In genomic region chr15:76756371-76756770, GRCh38 we compare ENCODE assay signal across 17 cellular contexts.
DNase-seq lines count a peak whose midpoint lies in the region; ATAC-seq, FAIRE-seq and TF ChIP-seq lines count a peak whose summit lies in the region.
"Had no signal": no experiment of that assay in that cellular context is flagged by ENCODE, and none has a peak within 500 bp of the region (broad histone marks: within the 10 kb centered on the region; RNA-seq: fewer than 3 reads in every experiment).

No MANE protein-coding gene starts in this region.

- no peak overlapping the region for H3K27ac ChIP-seq in astrocyte (ENCODE audit: low read depth, low read length)
- no peak overlapping the region for H3K27ac ChIP-seq in body of pancreas
- H3K27ac ChIP-seq in left ventricle myocardium inferior (replicated peaks) = no peak overlapping the region

- no peaks in the 10 kb centered on the region for H3K79me2 ChIP-seq in astrocyte (ENCODE audit: insufficient read depth, low read length)

- H3K36me3 ChIP-seq in astrocyte (ENCODE audit: insufficient read depth, low read length) = no peaks in the 10 kb centered on the region
- H3K36me3 ChIP-seq in body of pancreas (replicated peaks in 1 of 2; ENCODE audit: insufficient read depth in 1 of 2, low read depth in 2 of 2) = no peaks in the 10 kb centered on the region
- H3K36me3 ChIP-seq in left ventricle myocardium inferior = peaks cover 38% of the 10 kb centered on the region

- no peaks in the 10 kb centered on the region for H3K4me1 ChIP-seq in astrocyte (ENCODE audit: insufficient read depth, low read length)
- no peaks in the 10 kb centered on the region for H3K4me1 ChIP-seq in body of pancreas
- no peaks in the 10 kb centered on the region for H3K4me1 ChIP-seq in left ventricle myocardium inferior

- H3K9ac ChIP-seq in astrocyte (ENCODE audit: low read length) = no peak overlapping the region

- no peak overlapping the region for H2AFZ ChIP-seq in astrocyte (ENCODE audit: low read depth, low read length)

- H3K27me3 Mint-ChIP-seq in astrocyte (ENCODE audit: low read depth, unreplicated experiment) = no peaks in the 10 kb centered on the region

- ATAC-seq in body of pancreas (no peak), GM21390 (IDR thresholded peaks at IDR 0.05; ENCODE audit: unreplicated experiment) (no peak), left ventricle myocardium superior (no peak)

- DNase-seq in GM04504 (ENCODE audit: low read depth) = peak; percentile 3
- peak; percentile 42 for DNase-seq in astrocyte (ENCODE audit: low read depth)
- DNase-seq in fibroblast of pulmonary artery (ENCODE audit: low read depth) = peak; percentile 68
- no peak for DNase-seq in body of pancreas
- no peak for DNase-seq in left ventricle myocardium inferior
- DNase-seq in left ventricle myocardium superior = no peak
- DNase-seq: DMS79 treated with DMSO at 0.1 percent for 48 hours; GOT3; KBM-7; NCI-H1105 treated with DMSO at 0.1 percent for 48 hours; NCI-H1694; NCI-H510A; NCI-H748 treated with DMSO at 0.1 percent for 48 hours; NK-92 treated with Interleukin-12 subunit alpha and Interleukin-12 subunit beta, amount 100 ng/mL, for 24 hours; SHP77 treated with DMSO at 0.1 percent for 48 hours had no signal

- FAIRE-seq in astrocyte (lab: Jason Lieb, UNC) = no peak

- intact Hi-C loops in body of pancreas (cut with DNase I) = no loop called here
- intact Hi-C loops in left ventricle myocardium inferior (cut with micrococcal nuclease) = no loop called here
- intact Hi-C loops in left ventricle myocardium superior (cut with micrococcal nuclease) = no loop called here

- no peak overlapping the region for H3K4me2 ChIP-seq in astrocyte (ENCODE audit: low read length)

- no peaks in the 10 kb centered on the region for H3K27me3 ChIP-seq in astrocyte (ENCODE audit: insufficient read depth, low read length)
- no peaks in the 10 kb centered on the region for H3K27me3 ChIP-seq in body of pancreas
- H3K27me3 ChIP-seq in left ventricle myocardium inferior (ENCODE audit: low read depth) = no peaks in the 10 kb centered on the region

- no peak overlapping the region for H3K4me3 ChIP-seq in astrocyte (ENCODE audit: insufficient read depth, low read depth, low read length)
- no peak overlapping the region for H3K4me3 ChIP-seq in fibroblast of pulmonary artery (replicated peaks; ENCODE audit: low read depth, low read length)
- H3K4me3 ChIP-seq in body of pancreas = no peak overlapping the region
- H3K4me3 ChIP-seq in left ventricle myocardium inferior = no peak overlapping the region

- TF ChIP-seq CTCF in astrocyte (IDR thresholded peaks at IDR 0.05; ENCODE audit: insufficient read depth, low read depth, low read length) (no peak), fibroblast of pulmonary artery (IDR thresholded peaks at IDR 0.05; ENCODE audit: low read length, missing control alignments) (no peak), body of pancreas (IDR thresholded peaks at IDR 0.05) (no peak), left ventricle myocardium inferior (IDR thresholded peaks at IDR 0.05; ENCODE audit: borderline replicate concordance) (no peak)

- no peak overlapping the region for H3K4me3 Mint-ChIP-seq in astrocyte (ENCODE audit: unreplicated experiment)
- H3K4me3 Mint-ChIP-seq: CD14-positive monocyte had no signal

- TF ChIP-seq POLR2A in body of pancreas (IDR thresholded peaks at IDR 0.05) = no peak

- H3K9me3 ChIP-seq in astrocyte (ENCODE audit: insufficient read depth, low read depth, low read length) = no peaks in the 10 kb centered on the region
- H3K9me3 ChIP-seq in body of pancreas = no peaks in the 10 kb centered on the region
- no peaks in the 10 kb centered on the region for H3K9me3 ChIP-seq in left ventricle myocardium inferior (replicated peaks)

- H3K36me3 Mint-ChIP-seq in astrocyte (ENCODE audit: low read depth, unreplicated experiment) = no peaks in the 10 kb centered on the region

- no peaks in the 10 kb centered on the region for H3K9me3 Mint-ChIP-seq in astrocyte (ENCODE audit: unreplicated experiment)

- no peak overlapping the region for H3K27ac Mint-ChIP-seq in astrocyte (ENCODE audit: unreplicated experiment)
- H3K27ac Mint-ChIP-seq: CD14-positive monocyte had no signal

- H3K4me1 Mint-ChIP-seq in astrocyte (ENCODE audit: low read depth, unreplicated experiment) = no peaks in the 10 kb centered on the region

- no peaks in the 10 kb centered on the region for H4K20me1 ChIP-seq in astrocyte (ENCODE audit: insufficient read depth, low read length)

Comparison
In these comparisons a context has a peak if more than half of its experiments do, and no peak if none do; other contexts are left out.
1. DNase-seq: peak in GM04504 (single experiment), astrocyte (single experiment) and fibroblast of pulmonary artery (single experiment); none in body of pancreas (0 of 4), left ventricle myocardium inferior (single experiment) and left ventricle myocardium superior (single experiment).